Comparison of ENCODE assay signal across 9 cellular contexts in genomic region chr4:80196259-80197131, GRCh38. TPM values are rescaled to one million over a fixed set of nuclear protein-coding genes. Genes with fewer than 3 reads are reported as not detected.
DNase-seq lines count a peak whose midpoint lies in the region; FAIRE-seq and TF ChIP-seq lines count a peak whose summit lies in the region.
"Had no signal": no experiment of that assay in that cellular context is flagged by ENCODE, and none has a peak within 500 bp of the region (broad histone marks: within the 10 kb centered on the region; RNA-seq: fewer than 3 reads in every experiment).

No MANE protein-coding gene starts in this region.

- H3K27ac Mint-ChIP-seq in astrocyte (ENCODE audit: unreplicated experiment) = no peak overlapping the region

- peaks cover 15% of the 10 kb centered on the region for H3K4me1 ChIP-seq in GM23248 (ENCODE audit: insufficient read depth)
- H3K4me1 ChIP-seq in astrocyte (ENCODE audit: insufficient read depth, low read length) = peaks cover 7% of the 10 kb centered on the region

- H3K4me3 ChIP-seq in AG10803 (ENCODE audit: low read length) (peak overlapping the region; percentile 60), GM23248 (peak overlapping the region; percentile 77), astrocyte (ENCODE audit: insufficient read depth, low read depth, low read length) (peak overlapping the region; percentile 60)

- no peaks in the 10 kb centered on the region for H3K27me3 ChIP-seq in GM23248 (replicated peaks; ENCODE audit: insufficient read depth)
- peaks cover 47% of the 10 kb centered on the region for H3K27me3 ChIP-seq in astrocyte (ENCODE audit: insufficient read depth, low read length)

- H3K9ac ChIP-seq in GM23248 (peak overlapping the region; percentile 60), astrocyte (ENCODE audit: low read length) (peak overlapping the region; percentile 8)

- H3K9me2 ChIP-seq in GM23248 (ENCODE audit: insufficient read depth) = no peaks in the 10 kb centered on the region

- no peak for TF ChIP-seq CTCF in AG10803 (conservative IDR thresholded peaks at IDR 0.05; ENCODE audit: low read length)
- TF ChIP-seq CTCF in astrocyte (IDR thresholded peaks at IDR 0.05; ENCODE audit: insufficient read depth, low read depth, low read length) = no peak

- H3K4me1 Mint-ChIP-seq in astrocyte (ENCODE audit: low read depth, unreplicated experiment) = no peaks in the 10 kb centered on the region

- H3K36me3 ChIP-seq in GM23248 (ENCODE audit: low read depth) = no peaks in the 10 kb centered on the region
- no peaks in the 10 kb centered on the region for H3K36me3 ChIP-seq in astrocyte (ENCODE audit: insufficient read depth, low read length)

- H3K9me3 Mint-ChIP-seq in astrocyte (ENCODE audit: unreplicated experiment) = no peaks in the 10 kb centered on the region

- H3K27me3 Mint-ChIP-seq in astrocyte (ENCODE audit: low read depth, unreplicated experiment) = peaks cover 96% of the 10 kb centered on the region

- H2AFZ ChIP-seq in GM23248 (peak overlapping the region; percentile 70), astrocyte (ENCODE audit: low read depth, low read length) (peak overlapping the region; percentile 60)

- no peaks in the 10 kb centered on the region for H4K20me1 ChIP-seq in GM23248 (ENCODE audit: insufficient read depth)
- H4K20me1 ChIP-seq in astrocyte (ENCODE audit: insufficient read depth, low read length) = no peaks in the 10 kb centered on the region

- H3K9me3 ChIP-seq in GM23248 (ENCODE audit: low read depth) = no peaks in the 10 kb centered on the region
- no peaks in the 10 kb centered on the region for H3K9me3 ChIP-seq in astrocyte (ENCODE audit: insufficient read depth, low read depth, low read length)

- DNase-seq in AG10803 (ENCODE audit: low read depth) (no peak), GM23248 (no peak), astrocyte (ENCODE audit: low read depth) (no peak), midbrain (lab: John Stamatoyannopoulos, UW) (peak; percentile 40), COR-L47 (lab: John Stamatoyannopoulos, UW) (no peak), inferior parietal cortex (ENCODE audit: extremely low spot score) (no peak), H54 (ENCODE audit: insufficient read length, low spot score) (no peak), NCI-H1048 (lab: John Stamatoyannopoulos, UW) (no peak)
- DNase-seq: left cardiac atrium had no signal

- H3K4me2 ChIP-seq in GM23248 (ENCODE audit: unreplicated experiment) (peak overlapping the region; percentile 92), astrocyte (ENCODE audit: low read length) (peak overlapping the region; percentile 88)

- no peak for TF ChIP-seq POLR2A in H54 (IDR thresholded peaks at IDR 0.05; ENCODE audit: low read depth, low read length)

- H3K27ac ChIP-seq in GM23248 (no peak overlapping the region), astrocyte (ENCODE audit: low read depth, low read length) (no peak overlapping the region)

- no peak overlapping the region for H3K4me3 Mint-ChIP-seq in astrocyte (ENCODE audit: unreplicated experiment)

- FAIRE-seq in astrocyte (lab: Jason Lieb, UNC) = no peak
- FAIRE-seq in H54 (lab: Jason Lieb, UNC) = no peak

- H3K36me3 Mint-ChIP-seq in astrocyte (ENCODE audit: low read depth, unreplicated experiment) = no peaks in the 10 kb centered on the region

- in situ Hi-C loops in GM23248 (cut with MboI) = no loop called here

- H3F3A ChIP-seq in GM23248 (ENCODE audit: insufficient read depth) = peaks cover 4% of the 10 kb centered on the region; the same call in 1 of the 2 replicates

- H3K79me2 ChIP-seq in GM23248 (ENCODE audit: insufficient read depth) = peaks cover 7% of the 10 kb centered on the region; the same call in 1 of the 2 replicates
- H3K79me2 ChIP-seq in astrocyte (ENCODE audit: insufficient read depth, low read length) = no peaks in the 10 kb centered on the region

- WGBS in GM23248 (ENCODE audit: low coverage in 1 of 2, low lambda C conversion rate in 2 of 2, missing lambda C conversion rate in 2 of 2), 2 experiments = 71 to 76% methylated on average over 35 to 36 of the region's 36 CpGs

RNA-seq across cellular contexts. Expression of gene PRDM8, which starts 0.8 kb away (rescaled TPM):
- total RNA-seq in GM23248 (2014; rRNA removed; shearing (Covaris generic)) = 4.4 and 7.0 TPM in 2 replicates
- polyA plus RNA-seq in GM23248 (2016; fragmentation: Nextera tagmentation; extraction: Ambion mirVana) = 1.7 and 2.3 TPM in 2 replicates
- 0.19 and 0.25 TPM in 2 replicates for total RNA-seq in astrocyte
